In the genomic region with DNA sequence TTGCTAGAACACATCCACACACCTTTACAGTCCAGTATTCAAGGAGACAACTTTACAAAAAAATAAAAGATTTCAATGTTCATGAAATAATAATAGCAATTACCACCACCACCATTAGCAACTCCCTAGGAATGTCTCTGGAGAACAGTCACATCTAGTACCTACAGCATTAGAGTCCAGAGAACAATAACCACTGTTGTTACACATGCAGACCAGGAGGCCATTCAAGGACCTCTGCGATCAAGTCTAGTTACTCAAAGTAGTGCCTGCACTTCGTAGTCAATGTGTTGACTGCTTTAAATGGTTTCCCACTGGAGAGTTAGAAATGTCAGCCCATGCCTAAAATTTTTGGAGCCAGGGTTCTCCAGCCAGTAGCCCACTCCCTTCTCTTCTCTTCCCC, we compare ENCODE assay signal across 1 cellular context.
TF ChIP-seq lines count a peak whose summit lies in the region.

No MANE protein-coding gene starts in this region.

TF ChIP-seq in HepG2, 621 proteins besides CTCF, POLR2A, EP300 and RAD21 (continued from another document):
- TF ChIP-seq, protein P1, sequence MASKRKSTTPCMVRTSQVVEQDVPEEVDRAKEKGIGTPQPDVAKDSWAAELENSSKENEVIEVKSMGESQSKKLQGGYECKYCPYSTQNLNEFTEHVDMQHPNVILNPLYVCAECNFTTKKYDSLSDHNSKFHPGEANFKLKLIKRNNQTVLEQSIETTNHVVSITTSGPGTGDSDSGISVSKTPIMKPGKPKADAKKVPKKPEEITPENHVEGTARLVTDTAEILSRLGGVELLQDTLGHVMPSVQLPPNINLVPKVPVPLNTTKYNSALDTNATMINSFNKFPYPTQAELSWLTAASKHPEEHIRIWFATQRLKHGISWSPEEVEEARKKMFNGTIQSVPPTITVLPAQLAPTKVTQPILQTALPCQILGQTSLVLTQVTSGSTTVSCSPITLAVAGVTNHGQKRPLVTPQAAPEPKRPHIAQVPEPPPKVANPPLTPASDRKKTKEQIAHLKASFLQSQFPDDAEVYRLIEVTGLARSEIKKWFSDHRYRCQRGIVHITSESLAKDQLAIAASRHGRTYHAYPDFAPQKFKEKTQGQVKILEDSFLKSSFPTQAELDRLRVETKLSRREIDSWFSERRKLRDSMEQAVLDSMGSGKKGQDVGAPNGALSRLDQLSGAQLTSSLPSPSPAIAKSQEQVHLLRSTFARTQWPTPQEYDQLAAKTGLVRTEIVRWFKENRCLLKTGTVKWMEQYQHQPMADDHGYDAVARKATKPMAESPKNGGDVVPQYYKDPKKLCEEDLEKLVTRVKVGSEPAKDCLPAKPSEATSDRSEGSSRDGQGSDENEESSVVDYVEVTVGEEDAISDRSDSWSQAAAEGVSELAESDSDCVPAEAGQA (IDR thresholded peaks at IDR 0.05; ENCODE audit: low read depth), result no peak
- TF ChIP-seq, protein P1 (CRISPR knock-in tag; IDR thresholded peaks at IDR 0.05; ENCODE audit: borderline replicate concordance), result no peak
- TF ChIP-seq MEIS1 (CRISPR knock-in tag; IDR thresholded peaks at IDR 0.05; ENCODE audit: borderline replicate concordance), result no peak
- TF ChIP-seq KMT2A (CRISPR knock-in tag; IDR thresholded peaks at IDR 0.05), result no peak
- TF ChIP-seq, protein P2, sequence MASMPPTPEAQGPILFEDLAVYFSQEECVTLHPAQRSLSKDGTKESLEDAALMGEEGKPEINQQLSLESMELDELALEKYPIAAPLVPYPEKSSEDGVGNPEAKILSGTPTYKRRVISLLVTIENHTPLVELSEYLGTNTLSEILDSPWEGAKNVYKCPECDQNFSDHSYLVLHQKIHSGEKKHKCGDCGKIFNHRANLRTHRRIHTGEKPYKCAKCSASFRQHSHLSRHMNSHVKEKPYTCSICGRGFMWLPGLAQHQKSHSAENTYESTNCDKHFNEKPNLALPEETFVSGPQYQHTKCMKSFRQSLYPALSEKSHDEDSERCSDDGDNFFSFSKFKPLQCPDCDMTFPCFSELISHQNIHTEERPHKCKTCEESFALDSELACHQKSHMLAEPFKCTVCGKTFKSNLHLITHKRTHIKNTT (CRISPR knock-in tag; IDR thresholded peaks at IDR 0.05), result no peak
- peak; percentile 65; the same call in 1 of the 2 replicates for TF ChIP-seq ZNF644 (CRISPR knock-in tag; IDR thresholded peaks at IDR 0.05; ENCODE audit: low read depth)
- TF ChIP-seq ZMAT3 (CRISPR knock-in tag; conservative IDR thresholded peaks at IDR 0.05), result no peak
- no peak for TF ChIP-seq XBP1 (CRISPR knock-in tag; IDR thresholded peaks at IDR 0.05)
- no peak for TF ChIP-seq ZNF703 (CRISPR knock-in tag; IDR thresholded peaks at IDR 0.05; ENCODE audit: borderline replicate concordance)
- TF ChIP-seq SALL1 (CRISPR knock-in tag; IDR thresholded peaks at IDR 0.05), result no peak
- TF ChIP-seq TEAD3 (CRISPR knock-in tag; optimal IDR thresholded peaks at IDR 0.05; ENCODE audit: borderline replicate concordance), result peak; percentile 24
- TF ChIP-seq ZNF432 (CRISPR knock-in tag; IDR thresholded peaks at IDR 0.05; ENCODE audit: borderline replicate concordance), result no peak
- no peak for TF ChIP-seq ZNF552 (CRISPR knock-in tag; IDR thresholded peaks at IDR 0.05; ENCODE audit: borderline replicate concordance)
- no peak for TF ChIP-seq NCOA1 (CRISPR knock-in tag; IDR thresholded peaks at IDR 0.05)
- no peak for TF ChIP-seq NFE2L1 (CRISPR knock-in tag; IDR thresholded peaks at IDR 0.05; ENCODE audit: borderline replicate concordance)
- TF ChIP-seq, protein P3, sequence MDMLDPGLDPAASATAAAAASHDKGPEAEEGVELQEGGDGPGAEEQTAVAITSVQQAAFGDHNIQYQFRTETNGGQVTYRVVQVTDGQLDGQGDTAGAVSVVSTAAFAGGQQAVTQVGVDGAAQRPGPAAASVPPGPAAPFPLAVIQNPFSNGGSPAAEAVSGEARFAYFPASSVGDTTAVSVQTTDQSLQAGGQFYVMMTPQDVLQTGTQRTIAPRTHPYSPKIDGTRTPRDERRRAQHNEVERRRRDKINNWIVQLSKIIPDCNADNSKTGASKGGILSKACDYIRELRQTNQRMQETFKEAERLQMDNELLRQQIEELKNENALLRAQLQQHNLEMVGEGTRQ (IDR thresholded peaks at IDR 0.05; ENCODE audit: low read depth, low read length), result no peak
- TF ChIP-seq, protein P3 (CRISPR knock-in tag; IDR thresholded peaks at IDR 0.05; ENCODE audit: borderline replicate concordance), result no peak
- no peak for TF ChIP-seq ARID2 (CRISPR knock-in tag; IDR thresholded peaks at IDR 0.05; ENCODE audit: borderline replicate concordance)
- TF ChIP-seq CEBPG (CRISPR knock-in tag; IDR thresholded peaks at IDR 0.05), result no peak
